In genomic region chr7:75804004-75804403, GRCh38 we compare ENCODE assay signal across 12 cellular contexts. TPM values are rescaled to one million over a fixed set of nuclear protein-coding genes. Genes with fewer than 3 reads are reported as not detected.
"Had no signal": no experiment of that assay in that cellular context is flagged by ENCODE, and none has a peak within 500 bp of the region (broad histone marks: within the 10 kb centered on the region; RNA-seq: fewer than 3 reads in every experiment).

No MANE protein-coding gene starts in this region.

- H3K27ac ChIP-seq: GM23248 had no signal

- ATAC-seq: GM23338, HCT116 had no signal

- H3K4me1 ChIP-seq: HAP-1 had no signal

- H3K4me2 ChIP-seq: GM23338 had no signal

- H3K4me1 Mint-ChIP-seq: H9 had no signal

- H3K36me3 ChIP-seq: HAP-1 had no signal

- H2AFZ ChIP-seq: GM23248, GM23338 had no signal

- DNase-seq: GM23248, GOT3, H7, H9, HCEC 1CT, HFFc6 had no signal

- H3K4me3 Mint-ChIP-seq: GM23338, H9, HFFc6 had no signal

- FAIRE-seq: H1, H54 had no signal

- H3K4me3 ChIP-seq: GM23248, GM23338, HAP-1 had no signal

- H3K9ac ChIP-seq: GM23248 had no signal

- H3K27ac Mint-ChIP-seq: GM23338, HFFc6 had no signal

RNA-seq across cellular contexts. Expression of gene CCL24, which starts 9.6 kb away (rescaled TPM):
- total RNA-seq: GM23248, GM23338, H1, H4, H7, H9, HFFc6 had no signal
- polyA plus RNA-seq: GM23248, GM23338, H1 had no signal

RNA-seq across cellular contexts. Expression of gene CCL26, which starts 32.0 kb away (rescaled TPM):
- total RNA-seq: GM23248 had no signal
